In the genomic region with DNA sequence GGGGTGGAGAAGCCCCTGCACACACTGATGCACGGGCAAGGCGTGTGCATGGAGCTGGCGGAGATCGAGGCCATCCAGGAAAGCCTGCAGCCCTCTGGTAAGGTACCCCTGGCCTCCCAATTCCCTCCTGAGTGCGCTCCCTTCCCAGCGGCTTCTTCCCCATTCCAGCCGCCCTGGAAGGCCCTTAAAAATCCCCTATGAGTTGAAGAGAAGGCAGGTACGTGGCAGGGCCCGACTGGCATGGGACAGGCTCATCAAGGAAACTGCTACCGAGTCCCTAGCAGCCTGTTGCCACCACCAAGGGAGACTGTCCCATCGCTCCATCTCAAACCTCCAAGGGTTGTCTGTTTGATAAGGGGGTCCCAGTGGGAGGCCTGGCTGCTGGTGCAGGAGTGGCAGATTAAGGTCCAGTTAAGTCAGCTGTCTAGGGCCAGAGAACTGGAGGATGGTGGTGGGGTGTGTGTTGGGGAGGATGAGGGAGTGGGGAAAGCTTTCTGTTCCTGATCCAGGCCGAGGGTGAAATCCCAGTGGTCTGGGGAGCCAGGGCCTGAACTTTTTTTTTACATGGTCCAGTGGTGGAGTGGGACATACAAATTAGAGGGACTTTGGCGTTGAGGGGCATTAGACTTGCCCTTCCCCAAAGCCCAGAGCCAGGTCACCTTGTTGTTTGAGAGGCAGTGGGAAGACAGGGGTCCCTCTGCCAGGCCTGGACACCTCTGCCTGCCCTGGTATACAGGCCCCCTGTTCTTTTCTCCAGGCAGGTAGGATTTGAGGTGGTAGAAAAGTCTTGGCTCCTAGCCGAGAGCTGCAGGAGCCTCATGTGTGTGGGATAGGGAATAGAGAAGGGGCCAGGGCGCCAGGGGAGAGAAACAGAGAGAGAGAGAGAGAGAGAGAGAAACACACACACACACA, we compare ENCODE assay signal across 8 cellular contexts. TPM values are rescaled to one million over a fixed set of nuclear protein-coding genes. Genes with fewer than 3 reads are reported as not detected.
A peak's percentile ranks its signal among the peaks of the same experiment; 100 is the strongest.
DNase-seq lines count a peak whose midpoint lies in the region; ATAC-seq and TF ChIP-seq lines count a peak whose summit lies in the region.

No MANE protein-coding gene starts in this region.

- no peaks in the 10 kb centered on the region for H3K36me3 Mint-ChIP-seq in CD8-positive, alpha-beta T cell
- H3K36me3 Mint-ChIP-seq in naive B cell: no peaks in the 10 kb centered on the region

- CTCF ChIA-PET in CD8-positive, alpha-beta T cell (lab: Charles Lee): interaction anchor here (0.8 to 6.7 kb wide), 26 partner anchors 12 to 202 kb away, joined by 3 to 51 read pairs (median 4); a partner anchor contains a TSS

- peaks cover 31% of the 10 kb centered on the region for H3K4me1 Mint-ChIP-seq in CD8-positive, alpha-beta T cell (ENCODE audit: low read depth)
- H3K4me1 Mint-ChIP-seq in naive B cell: peaks cover 30 to 62% (median 56%) of the 10 kb centered on the region in 3 donors

- POLR2A ChIA-PET in CD8-positive, alpha-beta T cell (lab: Charles Lee): interaction anchor here (0.8 to 1.6 kb wide), 4 partner anchors 89 to 104 kb away, joined by 3 to 5 read pairs (median 4); no protein-coding TSS in a partner anchor

- peak overlapping the region; percentile 42 for H3K4me3 ChIP-seq in CD8-positive, alpha-beta T cell (ENCODE audit: low read depth, low read length)
- H3K4me3 ChIP-seq in MM.1S (ENCODE audit: low read length) (peak overlapping the region; percentile 40; the same call in 1 of the 2 replicates), coronary artery (peak overlapping the region; percentile 83)

- H3K79me2 ChIP-seq in MM.1S (ENCODE audit: low read length): no peaks in the 10 kb centered on the region

- H3K9me2 ChIP-seq in MM.1S (replicated peaks; ENCODE audit: insufficient read depth, low read length): no peaks in the 10 kb centered on the region

- intact Hi-C loops in CD8-positive, alpha-beta T cell (cut with DNase I, micrococcal nuclease): loop anchor here (1.0 to 5.0 kb wide), 7 partner anchors 37 to 116 kb away; no protein-coding TSS in a partner anchor

- peaks cover 20% of the 10 kb centered on the region for H3F3A ChIP-seq in MM.1S (ENCODE audit: insufficient read depth, low read length)

- H3K9me3 ChIP-seq in CD8-positive, alpha-beta T cell (ENCODE audit: low read length): no peaks in the 10 kb centered on the region
- no peaks in the 10 kb centered on the region for H3K9me3 ChIP-seq in MM.1S (replicated peaks; ENCODE audit: insufficient read depth, low read length)

- H3K4me2 ChIP-seq in MM.1S (ENCODE audit: low read depth, low read length): peak overlapping the region; percentile 85

- H4K20me1 ChIP-seq in MM.1S (ENCODE audit: insufficient read depth, low read length): peaks cover 3% of the 10 kb centered on the region; the same call in 1 of the 2 replicates

- H2AFZ ChIP-seq in MM.1S (ENCODE audit: low read length): no peak overlapping the region

- H3K27me3 ChIP-seq in CD8-positive, alpha-beta T cell (ENCODE audit: insufficient read depth, low read length): no peaks in the 10 kb centered on the region
- peaks cover 64% of the 10 kb centered on the region for H3K27me3 ChIP-seq in MM.1S (replicated peaks; ENCODE audit: insufficient read depth, low read length)

- H3K9ac ChIP-seq in MM.1S (ENCODE audit: low read length): no peak overlapping the region

- H3K4me3 Mint-ChIP-seq in CD8-positive, alpha-beta T cell: peak overlapping the region; percentile 85
- peak overlapping the region; percentile 70 to 92 (median 90) for H3K4me3 Mint-ChIP-seq in naive B cell

- TF ChIP-seq CTCF in CD8-positive, alpha-beta T cell (IDR thresholded peaks at IDR 0.05): no peak
- TF ChIP-seq CTCF in MM.1S (IDR thresholded peaks at IDR 0.05; ENCODE audit: low read length) (no peak), coronary artery (IDR thresholded peaks at IDR 0.05) (no peak)

- H3K36me3 ChIP-seq in CD8-positive, alpha-beta T cell (ENCODE audit: insufficient read depth, low read length): no peaks in the 10 kb centered on the region
- H3K36me3 ChIP-seq in MM.1S (replicated peaks; ENCODE audit: insufficient read depth, low read length): no peaks in the 10 kb centered on the region

- peaks cover 22% of the 10 kb centered on the region for H3K4me1 ChIP-seq in CD8-positive, alpha-beta T cell (ENCODE audit: insufficient read depth, low read length)
- peaks cover 17% of the 10 kb centered on the region for H3K4me1 ChIP-seq in MM.1S (ENCODE audit: low read length)

- no peaks in the 10 kb centered on the region for H3K9me3 Mint-ChIP-seq in CD8-positive, alpha-beta T cell
- H3K9me3 Mint-ChIP-seq in naive B cell: no peaks in the 10 kb centered on the region

- peak overlapping the region; percentile 91 for H3K27ac Mint-ChIP-seq in CD8-positive, alpha-beta T cell
- peak overlapping the region; percentile 84 to 97 (median 91) for H3K27ac Mint-ChIP-seq in naive B cell

- H3K27me3 Mint-ChIP-seq in CD8-positive, alpha-beta T cell (ENCODE audit: low read depth): peaks cover 3% of the 10 kb centered on the region
- peaks cover 0 to 5% (median 0%) of the 10 kb centered on the region in 3 donors for H3K27me3 Mint-ChIP-seq in naive B cell

- peak in 1 of 7 experiments; percentile 20 for DNase-seq in CD8-positive, alpha-beta T cell
- no peak for DNase-seq in MM.1S
- DNase-seq in coronary artery (ENCODE audit: low spot score): no peak
- DNase-seq in naive B cell: no peak
- no peak for DNase-seq in NCI-H446 treated with DMSO at 0.1 percent for 48 hours (lab: John Stamatoyannopoulos, UW)

- no peak for ATAC-seq in CD8-positive, alpha-beta T cell
- ATAC-seq in naive B cell (ENCODE audit: low read depth in 2 of 2) (no peak), GM21825 (IDR thresholded peaks at IDR 0.05; ENCODE audit: unreplicated experiment) (no peak), GM18517 (IDR thresholded peaks at IDR 0.05; ENCODE audit: unreplicated experiment) (no peak), HG02885 (IDR thresholded peaks at IDR 0.05; ENCODE audit: poor library complexity, unreplicated experiment) (no peak)

- H3K27ac ChIP-seq in CD8-positive, alpha-beta T cell (ENCODE audit: low read depth, low read length): no peak overlapping the region
- H3K27ac ChIP-seq in MM.1S (ENCODE audit: low read length) (no peak overlapping the region), coronary artery (peak overlapping the region; percentile 94 to 97)

RNA-seq across cellular contexts. Expression of a gene that starts 1.0 kb away (rescaled TPM):
- total RNA-seq in CD8-positive, alpha-beta T cell: 1 to 10 TPM; 5.1 to 5.2 TPM
- 10 to 100 TPM; 33.3 to 66.5 (median 47.3) TPM for polyA plus RNA-seq in naive B cell (ENCODE audit: low read depth in 6 of 6)

RNA-seq across cellular contexts. Expression of a gene that starts 26.5 kb away (rescaled TPM):
- total RNA-seq in CD8-positive, alpha-beta T cell: 1 to 10 TPM; 2.9 TPM
- polyA plus RNA-seq in naive B cell (ENCODE audit: low read depth in 6 of 6): 1 to 10 TPM in 1 of 6 donors, under 1 TPM in 4, not detected in 1; 0.49 to 1.7 (median 0.79) TPM

RNA-seq across cellular contexts. Expression of a gene that starts 57.2 kb away (rescaled TPM):
- total RNA-seq in CD8-positive, alpha-beta T cell: 1 to 10 TPM; 1.9 to 2.9 TPM
- not detected for polyA plus RNA-seq in naive B cell (ENCODE audit: low read depth in 6 of 6)

Comparison
In these comparisons a context has a peak if more than half of its experiments do, and no peak if none do; other contexts are left out.
1. H3K27ac ChIP-seq: peak in coronary artery (2 of 2); none in CD8-positive, alpha-beta T cell (single experiment) and MM.1S (single experiment).
2. Peak in every context shown above with its lines, with median percentiles within 50 percentile points of each other: H3K4me3 ChIP-seq.